Comparison of ENCODE assay signal across 19 cellular contexts in the genomic region with DNA sequence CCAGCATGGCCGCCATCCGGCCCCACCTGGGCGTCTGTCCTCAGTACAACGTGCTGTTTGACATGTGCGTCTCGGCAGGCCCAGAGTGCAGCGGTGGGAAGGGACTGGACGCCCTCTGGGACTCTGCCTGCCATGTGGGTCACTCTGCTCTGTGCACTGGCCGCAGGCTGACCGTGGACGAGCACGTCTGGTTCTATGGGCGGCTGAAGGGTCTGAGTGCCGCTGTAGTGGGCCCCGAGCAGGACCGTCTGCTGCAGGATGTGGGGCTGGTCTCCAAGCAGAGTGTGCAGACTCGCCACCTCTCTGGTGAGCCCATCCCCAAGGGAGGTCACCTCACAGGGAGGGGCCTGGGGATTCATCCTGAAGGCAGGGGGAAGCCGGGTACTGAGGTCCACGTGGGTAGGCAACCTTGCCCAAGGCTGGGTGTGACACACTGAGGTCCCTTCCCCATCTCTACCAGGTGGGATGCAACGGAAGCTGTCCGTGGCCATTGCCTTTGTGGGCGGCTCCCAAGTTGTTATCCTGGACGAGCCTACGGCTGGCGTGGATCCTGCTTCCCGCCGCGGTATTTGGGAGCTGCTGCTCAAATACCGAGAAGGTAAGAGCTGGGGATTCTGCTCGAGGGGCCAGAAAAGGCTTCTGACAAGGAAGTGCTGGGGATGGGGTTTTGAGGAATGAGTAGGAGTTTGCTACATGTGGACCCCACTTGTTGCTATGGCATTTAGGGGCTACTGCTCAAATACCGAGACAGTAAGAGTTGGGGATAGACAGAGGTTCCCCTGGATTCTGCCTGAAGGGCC. TPM values are rescaled to one million over a fixed set of nuclear protein-coding genes. Genes with fewer than 3 reads are reported as not detected.
DNase-seq lines count a peak whose midpoint lies in the region; ATAC-seq, FAIRE-seq and TF ChIP-seq lines count a peak whose summit lies in the region.
"Had no signal": no experiment of that assay in that cellular context is flagged by ENCODE, and none has a peak within 500 bp of the region (broad histone marks: within the 10 kb centered on the region; RNA-seq: fewer than 3 reads in every experiment).

No MANE protein-coding gene starts in this region.

- no peak overlapping the region for H4K91ac ChIP-seq in H1 (replicated peaks; ENCODE audit: insufficient read length, low read length)

- H3K27me3 ChIP-seq in H1 (replicated peaks in 1 of 4; ENCODE audit: control insufficient read depth in 3 of 4, extremely low read depth in 1 of 4, insufficient read depth in 3 of 4, low read length in 3 of 4): no peaks in the 10 kb centered on the region
- no peaks in the 10 kb centered on the region for H3K27me3 ChIP-seq in neural progenitor cell
- H3K27me3 ChIP-seq in gastroesophageal sphincter: no peaks in the 10 kb centered on the region

- H3K9ac ChIP-seq in H1 (replicated peaks in 1 of 4; ENCODE audit: extremely low read depth in 1 of 4, low read depth in 3 of 4, low read length in 3 of 4): no peak overlapping the region
- H3K9ac ChIP-seq in neural progenitor cell: no peak overlapping the region

- H4K20me1 ChIP-seq in H1 (replicated peaks in 1 of 2; ENCODE audit: control insufficient read depth in 1 of 2, insufficient read depth in 2 of 2, low read length in 2 of 2) (no peaks in the 10 kb centered on the region), neural progenitor cell (ENCODE audit: low read depth) (no peaks in the 10 kb centered on the region)

- TF ChIP-seq EP300 in H1 (IDR thresholded peaks at IDR 0.05; ENCODE audit: borderline replicate concordance in 1 of 2, low read depth in 2 of 2, low read length in 2 of 2) (no peak), gastroesophageal sphincter (IDR thresholded peaks at IDR 0.05) (no peak)

- H3K23ac ChIP-seq in H1 (ENCODE audit: insufficient read length): no peak overlapping the region

- CTCF ChIA-PET in activated CD8-positive, alpha-beta memory T cell treated with anti-CD3 and anti-CD28 coated beads, Interleukin-2, amount 10 ng/mL, durations not matched to agents 7 days and 5 days (lab: Charles Lee): interaction anchor here (1.5 kb wide), 1 partner anchor 10 kb away, joined by 4 read pairs; no protein-coding TSS in a partner anchor
- CTCF ChIA-PET in H1 (lab: Charles Lee; ENCODE audit: partially characterized antibody): no interaction called here

- H3K4me2 ChIP-seq in H1 (ENCODE audit: insufficient read depth in 1 of 2, low read depth in 2 of 2, low read length in 2 of 2) (no peak overlapping the region), neural progenitor cell (no peak overlapping the region)

- peak overlapping the region; percentile 57 for H3K27ac ChIP-seq in KOPT-K1 (ENCODE audit: low read depth, low read length, poor library complexity, severe bottlenecking)
- H3K27ac ChIP-seq in H1 (ENCODE audit: low read depth, low read length): no peak overlapping the region
- peak overlapping the region; percentile 53 for H3K27ac ChIP-seq in neural progenitor cell
- H3K27ac ChIP-seq in gastroesophageal sphincter: no peak overlapping the region

- H4K5ac ChIP-seq in H1 (ENCODE audit: insufficient read length, low read depth, low read length): no peak overlapping the region

- no peak overlapping the region for H2BK15ac ChIP-seq in H1 (ENCODE audit: low read length)

- H2AFZ ChIP-seq in H1 (ENCODE audit: low read length): no peak overlapping the region
- no peak overlapping the region for H2AFZ ChIP-seq in neural progenitor cell (replicated peaks)

- FAIRE-seq in H1 (lab: Jason Lieb, UNC): no peak
- FAIRE-seq: A204.1, H54 had no signal

- no peaks in the 10 kb centered on the region for H3K9me3 Mint-ChIP-seq in activated CD8-positive, alpha-beta memory T cell treated with anti-CD3 and anti-CD28 coated beads, Interleukin-2, amount 10 ng/mL, durations not matched to agents 7 days and 5 days (ENCODE audit: low read depth)
- H3K9me3 Mint-ChIP-seq in neural progenitor cell: no peaks in the 10 kb centered on the region
- H3K9me3 Mint-ChIP-seq: IgD-negative memory B cell had no signal

- H3K14ac ChIP-seq in H1 (ENCODE audit: insufficient read length): no peak overlapping the region

- TF ChIP-seq POLR2A in H1 (IDR thresholded peaks at IDR 0.05; ENCODE audit: control extremely low read depth in 1 of 2, low read depth in 2 of 2, low read length in 2 of 2) (no peak), gastroesophageal sphincter (IDR thresholded peaks at IDR 0.05) (no peak)

- no peak overlapping the region for H3K18ac ChIP-seq in H1 (ENCODE audit: extremely low read depth, low read length)

- no peaks in the 10 kb centered on the region for H3K27me3 Mint-ChIP-seq in activated CD8-positive, alpha-beta memory T cell treated with anti-CD3 and anti-CD28 coated beads, Interleukin-2, amount 10 ng/mL, durations not matched to agents 7 days and 5 days
- H3K27me3 Mint-ChIP-seq in neural progenitor cell (ENCODE audit: insufficient read depth, low read depth): peaks cover 10% of the 10 kb centered on the region
- H3K27me3 Mint-ChIP-seq: IgD-negative memory B cell had no signal

- H2AK5ac ChIP-seq in H1 (ENCODE audit: low read depth, low read length): no peak overlapping the region

- H2BK120ac ChIP-seq in H1 (replicated peaks; ENCODE audit: low read depth, low read length): no peak overlapping the region

- H3K23me2 ChIP-seq in H1 (ENCODE audit: low read depth, low read length): peaks cover 3% of the 10 kb centered on the region; the same call in 1 of the 2 replicates

- H3K4me3 Mint-ChIP-seq in activated CD8-positive, alpha-beta memory T cell treated with anti-CD3 and anti-CD28 coated beads, Interleukin-2, amount 10 ng/mL, durations not matched to agents 7 days and 5 days: no peak overlapping the region
- peak overlapping the region; percentile 46 for H3K4me3 Mint-ChIP-seq in neural progenitor cell
- H3K4me3 Mint-ChIP-seq: IgD-negative memory B cell had no signal

- H3K36me3 Mint-ChIP-seq in activated CD8-positive, alpha-beta memory T cell treated with anti-CD3 and anti-CD28 coated beads, Interleukin-2, amount 10 ng/mL, durations not matched to agents 7 days and 5 days: peaks cover 2% of the 10 kb centered on the region
- H3K36me3 Mint-ChIP-seq in neural progenitor cell: no peaks in the 10 kb centered on the region
- H3K36me3 Mint-ChIP-seq: IgD-negative memory B cell had no signal

- H3K4me1 Mint-ChIP-seq in activated CD8-positive, alpha-beta memory T cell treated with anti-CD3 and anti-CD28 coated beads, Interleukin-2, amount 10 ng/mL, durations not matched to agents 7 days and 5 days: peaks cover 3% of the 10 kb centered on the region
- H3K4me1 Mint-ChIP-seq in neural progenitor cell: peaks cover 10% of the 10 kb centered on the region
- H3K4me1 Mint-ChIP-seq: IgD-negative memory B cell had no signal

- no peaks in the 10 kb centered on the region for H3K9me3 ChIP-seq in KOPT-K1 (ENCODE audit: insufficient read depth, low read length, poor library complexity, severe bottlenecking)
- peaks cover 6 to 28% of the 10 kb centered on the region in 2 experiments for H3K9me3 ChIP-seq in H1 (ENCODE audit: insufficient read depth in 2 of 2, low read depth in 1 of 2, low read length in 1 of 2)
- H3K9me3 ChIP-seq in neural progenitor cell (ENCODE audit: low read depth): no peaks in the 10 kb centered on the region
- H3K9me3 ChIP-seq in gastroesophageal sphincter: peaks cover 0 to 16% (median 0%) of the 10 kb centered on the region in 3 donors

- H3F3A ChIP-seq in neural progenitor cell (ENCODE audit: low read depth): peaks cover 8% of the 10 kb centered on the region

- 94% methylated on average over 29 of the region's 31 CpGs; no CpG with 5 or more reads in 1 of the 2 experiments for WGBS in H1 (ENCODE audit: extremely low coverage in 1 of 2, insufficient coverage in 1 of 2, insufficient read length in 1 of 2, insufficient replicate concordance in 2 of 2, low coverage in 1 of 2, low lambda C conversion rate in 2 of 2, missing lambda C conversion rate in 1 of 2), 2 experiments
- 73 to 84% methylated on average over 2 to 7 of the region's 31 CpGs for WGBS in gastroesophageal sphincter (ENCODE audit: low coverage in 1 of 2), 2 donors

- no peaks in the 10 kb centered on the region for H3K79me1 ChIP-seq in H1 (ENCODE audit: low read depth, low read length)

- H3K36me3 ChIP-seq in KOPT-K1 (ENCODE audit: insufficient read depth, low read length): 0 out of 2 replicates have a peak, but pooled peaks cover under 1% of the 10 kb centered on the region
- H3K36me3 ChIP-seq in H1 (ENCODE audit: control insufficient read depth in 2 of 4, insufficient read depth in 4 of 4, low read length in 3 of 4): peaks cover 0 to 27% (median 3%) of the 10 kb centered on the region in 4 experiments; a peak in 4 of 8 replicates
- no peaks in the 10 kb centered on the region for H3K36me3 ChIP-seq in neural progenitor cell
- H3K36me3 ChIP-seq in gastroesophageal sphincter: peaks cover 0 to 26% of the 10 kb centered on the region in 2 donors

- H3K27ac Mint-ChIP-seq in activated CD8-positive, alpha-beta memory T cell treated with anti-CD3 and anti-CD28 coated beads, Interleukin-2, amount 10 ng/mL, durations not matched to agents 7 days and 5 days: no peak overlapping the region
- H3K27ac Mint-ChIP-seq in neural progenitor cell: peak overlapping the region; percentile 74

- TF ChIP-seq CTCF in H1 (IDR thresholded peaks at IDR 0.05; ENCODE audit: control extremely low read depth in 1 of 3, insufficient read depth in 1 of 3, low read depth in 1 of 3, low read length in 3 of 3) (no peak), neural progenitor cell (IDR thresholded peaks at IDR 0.05) (no peak), gastroesophageal sphincter (IDR thresholded peaks at IDR 0.05) (no peak)

- no peak overlapping the region for H3K4me3 ChIP-seq in H1 (ENCODE audit: extremely low read depth in 1 of 4, insufficient read depth in 2 of 4, low read depth in 3 of 4, low read length in 4 of 4)
- H3K4me3 ChIP-seq in neural progenitor cell: no peak overlapping the region
- H3K4me3 ChIP-seq in gastroesophageal sphincter: no peak overlapping the region

- H3K4me1 ChIP-seq in H1 (replicated peaks in 1 of 4; ENCODE audit: control insufficient read depth in 3 of 4, insufficient read depth in 4 of 4, low read length in 3 of 4) (no peaks in the 10 kb centered on the region), neural progenitor cell (no peaks in the 10 kb centered on the region), gastroesophageal sphincter (no peaks in the 10 kb centered on the region)

- H4K8ac ChIP-seq in H1 (ENCODE audit: extremely low read depth, insufficient read depth, low read length): no peak overlapping the region

- H3K56ac ChIP-seq in H1 (replicated peaks; ENCODE audit: insufficient read length, low read depth, low read length): no peak overlapping the region

- POLR2A ChIA-PET in H1 (lab: Charles Lee; ENCODE audit: partially characterized antibody): interaction anchor here (0.7 to 16.4 kb wide), 8 partner anchors 9 to 35 kb away, joined by 3 to 509 read pairs (median 4); a partner anchor contains a TSS

- no peak overlapping the region for H2BK20ac ChIP-seq in H1 (ENCODE audit: low read length)

- TF ChIP-seq RAD21 in H1 (IDR thresholded peaks at IDR 0.05 in 1 of 2, conservative IDR thresholded peaks at IDR 0.05 in 1 of 2; ENCODE audit: low read depth in 2 of 2, low read length in 2 of 2): no peak

- no peak overlapping the region for H3K4ac ChIP-seq in H1 (replicated peaks; ENCODE audit: insufficient read length, low read depth, low read length)

- 0 out of 2 replicates have a peak overlapping the region, but pooled peaks have one; percentile 35 for H2BK5ac ChIP-seq in H1 (ENCODE audit: low read depth, low read length)

- no peak overlapping the region for H2BK12ac ChIP-seq in H1 (ENCODE audit: low read depth, low read length)

- H3K79me2 ChIP-seq in H1 (ENCODE audit: control insufficient read depth in 1 of 2, insufficient read depth in 2 of 2, low read length in 2 of 2) (no peaks in the 10 kb centered on the region), neural progenitor cell (ENCODE audit: low read depth) (no peaks in the 10 kb centered on the region)

- ATAC-seq in activated CD8-positive, alpha-beta memory T cell treated with anti-CD3 and anti-CD28 coated beads, Interleukin-2, amount 10 ng/mL, durations not matched to agents 7 days and 5 days: no peak
- ATAC-seq in gastroesophageal sphincter: no peak

- DNase-seq in activated CD8-positive, alpha-beta memory T cell treated with anti-CD3 and anti-CD28 coated beads, Interleukin-2, amount 10 ng/mL, durations not matched to agents 7 days and 5 days: peak; percentile 40
- no peak for DNase-seq in activated CD8-positive, alpha-beta memory T cell treated with anti-CD3 and anti-CD28 coated beads, Interleukin-2, amount 50 U/mL, for 4 hours
- DNase-seq in H1 (ENCODE audit: low read depth in 1 of 2, low spot score in 2 of 2): no peak
- DNase-seq in neural progenitor cell (ENCODE audit: low spot score): no peak
- DNase-seq in NCI-H446 (lab: John Stamatoyannopoulos, UW): no peak
- no peak for DNase-seq in middle frontal gyrus (ENCODE audit: extremely low spot score, low spot score)
- DNase-seq: C1 segment of cervical spinal cord; COR-L47; DMS153; NCI-H187; NCI-H345; NK-92 treated with Interleukin-12 subunit alpha and Interleukin-12 subunit beta, amount 100 ng/mL, for 24 hours had no signal

RNA-seq across cellular contexts. Expression of a gene that starts 11.3 kb away (rescaled TPM):
- total RNA-seq in activated CD8-positive, alpha-beta memory T cell treated with anti-CD3 and anti-CD28 coated beads, Interleukin-2, amount 10 ng/mL, durations not matched to agents 7 days and 5 days: 10 to 100 TPM; 62.7 to 72.9 TPM
- total RNA-seq in H1 (2021; fragmentation: NEBNext Ultra II Directional; extraction: Animal tissue kit (Norgen Biotek cat#: 25700)): 25.6 and 29.7 TPM in 2 replicates
- polyA plus RNA-seq in H1 (2011; rRNA removed): 10.4 and 17.4 TPM in 2 replicates
- polyA plus RNA-seq in H1 (2011; cell fraction: cytosol; rRNA removed): 11.0 TPM
- 75.8 TPM for polyA plus RNA-seq in H1 (2011; cell fraction: nucleus; rRNA removed)
- polyA plus RNA-seq in H1 (2012, experiment 1 of 2): 24.0 to 35.6 TPM (median 26.9 TPM) in 4 replicates
- 20.8 TPM for polyA plus RNA-seq in H1 (2012, experiment 2 of 2)
- polyA plus RNA-seq in H1 (2013, experiment 1 of 2): 22.9 TPM
- 19.2 TPM for polyA plus RNA-seq in H1 (2013, experiment 2 of 2)
- polyA minus RNA-seq in H1 (2011; rRNA and poly(A)+ RNA removed): 7.3 and 11.6 TPM in 2 replicates
- 17.7 TPM for polyA minus RNA-seq in H1 (2011; cell fraction: cytosol; rRNA and poly(A)+ RNA removed)
- 32.0 TPM for polyA minus RNA-seq in H1 (2011; cell fraction: nucleus; rRNA and poly(A)+ RNA removed)
- total RNA-seq in neural progenitor cell (ENCODE audit: low replicate concordance) (1.4 and 21.9 TPM in 2 replicates), gastroesophageal sphincter (10 to 100 TPM in 1 of 4 donors, 1 to 10 TPM in 3; 3.9 to 14.3 (median 6.4) TPM)

RNA-seq across cellular contexts. Expression of a gene that starts 15.8 kb away (rescaled TPM):
- 100 to 1,000 TPM; 361 to 481 TPM for total RNA-seq in activated CD8-positive, alpha-beta memory T cell treated with anti-CD3 and anti-CD28 coated beads, Interleukin-2, amount 10 ng/mL, durations not matched to agents 7 days and 5 days
- total RNA-seq in H1 (2021; fragmentation: NEBNext Ultra II Directional; extraction: Animal tissue kit (Norgen Biotek cat#: 25700)): 41.8 and 43.6 TPM in 2 replicates
- polyA plus RNA-seq in H1 (2011; rRNA removed): 31.4 and 40.2 TPM in 2 replicates
- 36.8 TPM for polyA plus RNA-seq in H1 (2011; cell fraction: cytosol; rRNA removed)
- 67.4 TPM for polyA plus RNA-seq in H1 (2011; cell fraction: nucleus; rRNA removed)
- polyA plus RNA-seq in H1 (2012, experiment 1 of 2): 26.5 to 43.1 TPM (median 35.3 TPM) in 4 replicates
- polyA plus RNA-seq in H1 (2012, experiment 2 of 2): 29.2 TPM
- polyA plus RNA-seq in H1 (2013, experiment 1 of 2): 16.7 TPM
- 16.2 TPM for polyA plus RNA-seq in H1 (2013, experiment 2 of 2)
- polyA minus RNA-seq in H1 (2011; rRNA and poly(A)+ RNA removed): 13.6 and 19.9 TPM in 2 replicates
- 28.4 TPM for polyA minus RNA-seq in H1 (2011; cell fraction: cytosol; rRNA and poly(A)+ RNA removed)
- polyA minus RNA-seq in H1 (2011; cell fraction: nucleus; rRNA and poly(A)+ RNA removed): 25.1 TPM
- total RNA-seq in neural progenitor cell (ENCODE audit: low replicate concordance) (9.6 and 18.2 TPM in 2 replicates), gastroesophageal sphincter (10 to 100 TPM in 3 of 4 donors, 1 to 10 TPM in 1; 9.5 to 29.8 (median 14.6) TPM)

RNA-seq across cellular contexts. Expression of a gene that starts 24.8 kb away (rescaled TPM):
- total RNA-seq in activated CD8-positive, alpha-beta memory T cell treated with anti-CD3 and anti-CD28 coated beads, Interleukin-2, amount 10 ng/mL, durations not matched to agents 7 days and 5 days: 100 to 1,000 TPM; 295 to 296 TPM
- 522 and 551 TPM in 2 replicates for total RNA-seq in H1 (2021; fragmentation: NEBNext Ultra II Directional; extraction: Animal tissue kit (Norgen Biotek cat#: 25700))
- polyA plus RNA-seq in H1 (2011; rRNA removed): 189 and 349 TPM in 2 replicates
- polyA plus RNA-seq in H1 (2011; cell fraction: cytosol; rRNA removed): 238 TPM
- polyA plus RNA-seq in H1 (2011; cell fraction: nucleus; rRNA removed): 235 TPM
- 294 to 464 TPM (median 423 TPM) in 4 replicates for polyA plus RNA-seq in H1 (2012, experiment 1 of 2)
- 443 TPM for polyA plus RNA-seq in H1 (2012, experiment 2 of 2)
- 346 TPM for polyA plus RNA-seq in H1 (2013, experiment 1 of 2)
- 345 TPM for polyA plus RNA-seq in H1 (2013, experiment 2 of 2)
- polyA minus RNA-seq in H1 (2011; rRNA and poly(A)+ RNA removed): 314 and 396 TPM in 2 replicates
- 453 TPM for polyA minus RNA-seq in H1 (2011; cell fraction: cytosol; rRNA and poly(A)+ RNA removed)
- polyA minus RNA-seq in H1 (2011; cell fraction: nucleus; rRNA and poly(A)+ RNA removed): 127 TPM
- 131 and 196 TPM in 2 replicates for total RNA-seq in neural progenitor cell (ENCODE audit: low replicate concordance)
- 100 to 1,000 TPM in 1 of 4 donors, 10 to 100 TPM in 3; 52.9 to 103 (median 75.2) TPM for total RNA-seq in gastroesophageal sphincter

RNA-seq across cellular contexts. Expression of a gene that starts 29.9 kb away (rescaled TPM):
- not detected for total RNA-seq in activated CD8-positive, alpha-beta memory T cell treated with anti-CD3 and anti-CD28 coated beads, Interleukin-2, amount 10 ng/mL, durations not matched to agents 7 days and 5 days
- not detected in 2 replicates for total RNA-seq in H1 (2021; fragmentation: NEBNext Ultra II Directional; extraction: Animal tissue kit (Norgen Biotek cat#: 25700))
- not detected in 2 replicates for polyA plus RNA-seq in H1 (2011; rRNA removed)
- not detected for polyA plus RNA-seq in H1 (2011; cell fraction: cytosol; rRNA removed)
- not detected for polyA plus RNA-seq in H1 (2011; cell fraction: nucleus; rRNA removed)
- not detected in 4 replicates for polyA plus RNA-seq in H1 (2012, experiment 1 of 2)
- not detected for polyA plus RNA-seq in H1 (2012, experiment 2 of 2)
- polyA plus RNA-seq in H1 (2013, experiment 1 of 2): not detected
- not detected for polyA plus RNA-seq in H1 (2013, experiment 2 of 2)
- under 0.01 TPM in 1 of 2 replicates, not detected in the other for polyA minus RNA-seq in H1 (2011; rRNA and poly(A)+ RNA removed)
- not detected for polyA minus RNA-seq in H1 (2011; cell fraction: cytosol; rRNA and poly(A)+ RNA removed)
- polyA minus RNA-seq in H1 (2011; cell fraction: nucleus; rRNA and poly(A)+ RNA removed): not detected
- total RNA-seq in neural progenitor cell (ENCODE audit: low replicate concordance) (not detected in 2 replicates), gastroesophageal sphincter (not detected)
- total RNA-seq: OCI-LY7, RPMI7951 had no signal
- polyA plus RNA-seq: IgD-negative memory B cell had no signal

RNA-seq across cellular contexts. Expression of a gene that starts 30.3 kb away (rescaled TPM):
- total RNA-seq in activated CD8-positive, alpha-beta memory T cell treated with anti-CD3 and anti-CD28 coated beads, Interleukin-2, amount 10 ng/mL, durations not matched to agents 7 days and 5 days: 100 to 1,000 TPM; 172 to 212 TPM
- 140 and 142 TPM in 2 replicates for total RNA-seq in H1 (2021; fragmentation: NEBNext Ultra II Directional; extraction: Animal tissue kit (Norgen Biotek cat#: 25700))
- 243 and 343 TPM in 2 replicates for polyA plus RNA-seq in H1 (2011; rRNA removed)
- polyA plus RNA-seq in H1 (2011; cell fraction: cytosol; rRNA removed): 180 TPM
- 1,170 TPM for polyA plus RNA-seq in H1 (2011; cell fraction: nucleus; rRNA removed)
- 46.9 to 137 TPM (median 125 TPM) in 4 replicates for polyA plus RNA-seq in H1 (2012, experiment 1 of 2)
- polyA plus RNA-seq in H1 (2012, experiment 2 of 2): 87.4 TPM
- 171 TPM for polyA plus RNA-seq in H1 (2013, experiment 1 of 2)
- 163 TPM for polyA plus RNA-seq in H1 (2013, experiment 2 of 2)
- polyA minus RNA-seq in H1 (2011; rRNA and poly(A)+ RNA removed): 45.5 and 54.1 TPM in 2 replicates
- 55.7 TPM for polyA minus RNA-seq in H1 (2011; cell fraction: cytosol; rRNA and poly(A)+ RNA removed)
- 124 TPM for polyA minus RNA-seq in H1 (2011; cell fraction: nucleus; rRNA and poly(A)+ RNA removed)
- 31.7 and 175 TPM in 2 replicates for total RNA-seq in neural progenitor cell (ENCODE audit: low replicate concordance)
- total RNA-seq in gastroesophageal sphincter: 100 to 1,000 TPM; 146 to 179 (median 154) TPM

Comparison
In these comparisons a context has a peak if more than half of its experiments do, and no peak if none do; other contexts are left out.
1. H3K27ac ChIP-seq: peak in KOPT-K1 (single experiment) and neural progenitor cell (single experiment); none in H1 (single experiment) and gastroesophageal sphincter (0 of 4).